1 cellular context compared by ENCODE assay signal in the genomic region with DNA sequence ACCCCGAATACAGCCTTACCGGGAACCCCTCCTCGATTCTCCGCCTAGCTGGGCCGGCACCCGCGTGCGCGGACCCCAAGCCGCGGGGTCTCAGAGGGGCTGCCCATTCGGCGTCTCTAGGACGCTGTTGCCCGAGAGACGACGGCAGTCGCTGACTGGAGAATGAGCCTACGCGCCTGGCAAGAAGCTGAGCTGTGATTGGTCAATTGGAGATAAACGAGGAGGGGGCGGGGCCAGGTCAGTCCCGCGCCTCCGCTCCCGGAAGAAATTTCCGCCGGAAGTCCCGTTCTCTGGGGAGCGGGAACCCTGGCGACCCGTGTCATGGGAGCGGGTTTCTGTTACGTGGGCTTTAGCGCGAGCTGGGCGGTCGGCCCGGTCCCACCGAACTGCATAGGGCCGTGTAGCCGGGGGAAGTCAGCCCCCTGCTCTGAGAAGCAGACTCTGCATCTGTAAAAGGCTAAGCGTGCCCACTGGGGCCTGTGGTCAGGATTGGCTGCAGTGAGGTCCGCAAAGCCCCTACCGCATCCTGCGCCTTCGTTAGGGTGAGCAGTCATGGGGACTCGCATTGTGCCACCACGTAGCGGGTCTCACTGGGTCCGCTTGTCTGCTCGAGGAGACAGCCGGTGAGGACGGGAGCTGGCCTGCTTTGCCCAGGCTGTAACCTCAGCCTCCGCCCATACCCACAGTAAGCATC.
A peak's percentile ranks its signal among the peaks of the same experiment; 100 is the strongest.
TF ChIP-seq lines count a peak whose summit lies in the region.

A gene with protein sequence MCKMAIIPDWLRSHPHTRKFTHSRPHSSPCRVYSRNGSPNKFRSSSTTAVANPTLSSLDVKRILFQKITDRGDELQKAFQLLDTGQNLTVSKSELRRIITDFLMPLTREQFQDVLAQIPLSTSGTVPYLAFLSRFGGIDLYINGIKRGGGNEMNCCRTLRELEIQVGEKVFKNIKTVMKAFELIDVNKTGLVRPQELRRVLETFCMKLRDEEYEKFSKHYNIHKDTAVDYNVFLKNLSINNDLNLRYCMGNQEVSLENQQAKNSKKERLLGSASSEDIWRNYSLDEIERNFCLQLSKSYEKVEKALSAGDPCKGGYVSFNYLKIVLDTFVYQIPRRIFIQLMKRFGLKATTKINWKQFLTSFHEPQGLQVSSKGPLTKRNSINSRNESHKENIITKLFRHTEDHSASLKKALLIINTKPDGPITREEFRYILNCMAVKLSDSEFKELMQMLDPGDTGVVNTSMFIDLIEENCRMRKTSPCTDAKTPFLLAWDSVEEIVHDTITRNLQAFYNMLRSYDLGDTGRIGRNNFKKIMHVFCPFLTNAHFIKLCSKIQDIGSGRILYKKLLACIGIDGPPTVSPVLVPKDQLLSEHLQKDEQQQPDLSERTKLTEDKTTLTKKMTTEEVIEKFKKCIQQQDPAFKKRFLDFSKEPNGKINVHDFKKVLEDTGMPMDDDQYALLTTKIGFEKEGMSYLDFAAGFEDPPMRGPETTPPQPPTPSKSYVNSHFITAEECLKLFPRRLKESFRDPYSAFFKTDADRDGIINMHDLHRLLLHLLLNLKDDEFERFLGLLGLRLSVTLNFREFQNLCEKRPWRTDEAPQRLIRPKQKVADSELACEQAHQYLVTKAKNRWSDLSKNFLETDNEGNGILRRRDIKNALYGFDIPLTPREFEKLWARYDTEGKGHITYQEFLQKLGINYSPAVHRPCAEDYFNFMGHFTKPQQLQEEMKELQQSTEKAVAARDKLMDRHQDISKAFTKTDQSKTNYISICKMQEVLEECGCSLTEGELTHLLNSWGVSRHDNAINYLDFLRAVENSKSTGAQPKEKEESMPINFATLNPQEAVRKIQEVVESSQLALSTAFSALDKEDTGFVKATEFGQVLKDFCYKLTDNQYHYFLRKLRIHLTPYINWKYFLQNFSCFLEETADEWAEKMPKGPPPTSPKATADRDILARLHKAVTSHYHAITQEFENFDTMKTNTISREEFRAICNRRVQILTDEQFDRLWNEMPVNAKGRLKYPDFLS (N-terminal part only) (minus strand): TSS at position 157 of the 694 bp plus-strand sequence. CDS start 29,987 bp downstream, outside the sequence.

TF ChIP-seq in A549, 52 proteins besides CTCF, POLR2A, EP300 and RAD21 (continued from another document):
- TF ChIP-seq, protein P1, sequence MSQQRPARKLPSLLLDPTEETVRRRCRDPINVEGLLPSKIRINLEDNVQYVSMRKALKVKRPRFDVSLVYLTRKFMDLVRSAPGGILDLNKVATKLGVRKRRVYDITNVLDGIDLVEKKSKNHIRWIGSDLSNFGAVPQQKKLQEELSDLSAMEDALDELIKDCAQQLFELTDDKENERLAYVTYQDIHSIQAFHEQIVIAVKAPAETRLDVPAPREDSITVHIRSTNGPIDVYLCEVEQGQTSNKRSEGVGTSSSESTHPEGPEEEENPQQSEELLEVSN (IDR thresholded peaks at IDR 0.05; ENCODE audit: borderline replicate concordance, low read depth), result peak; percentile 99
- TF ChIP-seq, protein P2, sequence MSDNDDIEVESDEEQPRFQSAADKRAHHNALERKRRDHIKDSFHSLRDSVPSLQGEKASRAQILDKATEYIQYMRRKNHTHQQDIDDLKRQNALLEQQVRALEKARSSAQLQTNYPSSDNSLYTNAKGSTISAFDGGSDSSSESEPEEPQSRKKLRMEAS (IDR thresholded peaks at IDR 0.05), result peak; percentile 96
- TF ChIP-seq CEBPB (IDR thresholded peaks at IDR 0.05) (no peak), NPAS2 (CRISPR knock-in tag; IDR thresholded peaks at IDR 0.05; ENCODE audit: borderline replicate concordance) (peak; percentile 64; the same call in 1 of the 2 replicates), HEYL (CRISPR knock-in tag; IDR thresholded peaks at IDR 0.05) (0 out of 2 replicates have a peak, but pooled peaks have one; percentile 59), SREBF2 (IDR thresholded peaks at IDR 0.05) (no peak), PHF8 (IDR thresholded peaks at IDR 0.05; ENCODE audit: borderline replicate concordance, low read depth) (peak; percentile 89)
